Comparison of ENCODE assay signal across 8 cellular contexts in genomic region chr11:11621881-11622706, GRCh38. TPM values are rescaled to one million over a fixed set of nuclear protein-coding genes. Genes with fewer than 3 reads are reported as not detected.
DNase-seq lines count a peak whose midpoint lies in the region; ATAC-seq and TF ChIP-seq lines count a peak whose summit lies in the region.

Gene GALNT18, minus strand, starts transcription at chr11:11622005.

- H3K4ac ChIP-seq in neuronal stem cell (ENCODE audit: low read length) = no peak within 1 kb of the TSS

- H3K9ac ChIP-seq in ES-I3 (ENCODE audit: low read depth, low read length) (peak within 1 kb of the TSS; percentile 74), neuronal stem cell (ENCODE audit: low read depth, low read length, poor library complexity) (peak within 1 kb of the TSS; percentile 82), subcutaneous abdominal adipose tissue (ENCODE audit: low read length in 5 of 5) (peak within 1 kb of the TSS in 4 of 5 donors; percentile 22 to 75 (median 56))

- peak within 1 kb of the TSS; percentile 84 for H3K18ac ChIP-seq in neuronal stem cell (ENCODE audit: low read length)

- peak; percentile 54 for DNase-seq in GOT3 (lab: John Stamatoyannopoulos, UW)
- peak; percentile 89 for DNase-seq in LHCN-M2 (ENCODE audit: low read depth)
- peak; percentile 92 for DNase-seq in RWPE2 (ENCODE audit: low spot score)
- DNase-seq in activated naive CD4-positive, alpha-beta T cell treated with Interleukin-2 at 50 U/mL for 16 hours = peak; percentile 61
- peak; percentile 78 for DNase-seq in foreskin melanocyte
- peak; percentile 92 for DNase-seq in neuronal stem cell (ENCODE audit: low spot score)

- no peaks in the 10 kb centered on the region for H3K9me3 ChIP-seq in ES-I3 (ENCODE audit: control insufficient read depth, insufficient read depth, low read length)
- H3K9me3 ChIP-seq in RWPE2 (ENCODE audit: severe bottlenecking) = no peaks in the 10 kb centered on the region
- no peaks in the 10 kb centered on the region for H3K9me3 ChIP-seq in neuronal stem cell (replicated peaks in 1 of 2; ENCODE audit: control insufficient read depth in 2 of 2, insufficient read depth in 1 of 2, low read depth in 1 of 2, low read length in 2 of 2)
- H3K9me3 ChIP-seq in subcutaneous abdominal adipose tissue (ENCODE audit: control insufficient read depth in 5 of 5, low read length in 5 of 5) = no peaks in the 10 kb centered on the region

- H3K27me3 ChIP-seq in RWPE2 (ENCODE audit: insufficient read depth, poor library complexity, severe bottlenecking) (no peaks in the 10 kb centered on the region), neuronal stem cell (ENCODE audit: control insufficient read depth in 3 of 3, insufficient read depth in 3 of 3, low read depth in 1 of 3, low read length in 3 of 3) (peaks cover 0 to 61% (median 24%) of the 10 kb centered on the region in 3 experiments), subcutaneous abdominal adipose tissue (ENCODE audit: control insufficient read depth in 5 of 5, insufficient read depth in 4 of 5, low read length in 5 of 5) (peaks cover 5 to 27% (median 11%) of the 10 kb centered on the region in 5 donors)

- H4K91ac ChIP-seq in neuronal stem cell (ENCODE audit: low read depth, low read length, poor library complexity) = no peak within 1 kb of the TSS

- H3K4me2 ChIP-seq in neuronal stem cell (ENCODE audit: insufficient read depth, low read length, poor library complexity, severe bottlenecking) = peak within 1 kb of the TSS; percentile 98

- H3K27ac ChIP-seq in RWPE2 (ENCODE audit: poor library complexity, severe bottlenecking) (peak within 1 kb of the TSS; percentile 6), neuronal stem cell (replicated peaks; ENCODE audit: low read length) (no peak within 1 kb of the TSS), subcutaneous abdominal adipose tissue (ENCODE audit: low read depth, low read length) (peak within 1 kb of the TSS; percentile 40)

- peak within 1 kb of the TSS; percentile 51 for H3K14ac ChIP-seq in neuronal stem cell (ENCODE audit: low read length)

- H3K79me1 ChIP-seq in neuronal stem cell (ENCODE audit: low read depth, low read length) = no peaks in the 10 kb centered on the region

- H2BK15ac ChIP-seq in neuronal stem cell (ENCODE audit: low read length) = no peak within 1 kb of the TSS

- H2BK5ac ChIP-seq in neuronal stem cell (ENCODE audit: low read length) = peak within 1 kb of the TSS; percentile 46

- peaks cover 3% of the 10 kb centered on the region; the same call in 1 of the 2 replicates for H3K4me1 ChIP-seq in ES-I3 (ENCODE audit: insufficient read depth, low read length)
- peaks cover 3% of the 10 kb centered on the region for H3K4me1 ChIP-seq in RWPE2 (ENCODE audit: insufficient read depth, poor library complexity, severe bottlenecking)
- peaks cover 5 to 10% of the 10 kb centered on the region in 2 donors for H3K4me1 ChIP-seq in neuronal stem cell (ENCODE audit: control insufficient read depth in 2 of 2, insufficient read depth in 1 of 2, low read depth in 1 of 2, low read length in 2 of 2)
- peaks cover 0 to 54% (median 25%) of the 10 kb centered on the region in 5 donors for H3K4me1 ChIP-seq in subcutaneous abdominal adipose tissue (ENCODE audit: control insufficient read depth in 5 of 5, insufficient read depth in 5 of 5, low read length in 5 of 5)

- no peak within 1 kb of the TSS for H2AK5ac ChIP-seq in neuronal stem cell (ENCODE audit: low read depth, low read length)

- H2BK120ac ChIP-seq in neuronal stem cell (ENCODE audit: low read depth, low read length) = no peak within 1 kb of the TSS

- no peaks in the 10 kb centered on the region for H3K36me3 ChIP-seq in ES-I3 (ENCODE audit: insufficient read depth, low read length)
- H3K36me3 ChIP-seq in RWPE2 (ENCODE audit: low read depth) = no peaks in the 10 kb centered on the region
- H3K36me3 ChIP-seq in neuronal stem cell (replicated peaks in 1 of 2; ENCODE audit: control insufficient read depth in 2 of 2, insufficient read depth in 2 of 2, low read length in 2 of 2) = no peaks in the 10 kb centered on the region
- H3K36me3 ChIP-seq in subcutaneous abdominal adipose tissue (ENCODE audit: control insufficient read depth in 5 of 5, insufficient read depth in 5 of 5, low read length in 5 of 5) = no peaks in the 10 kb centered on the region

- WGBS in neuronal stem cell (ENCODE audit: extremely low coverage in 2 of 2, insufficient read length in 2 of 2, insufficient replicate concordance in 1 of 2), 2 donors = no CpG with 5 or more reads among the region's 62 CpGs

- H3K4me3 ChIP-seq in RWPE2 (ENCODE audit: severe bottlenecking) = peak within 1 kb of the TSS; percentile 45
- H3K4me3 ChIP-seq in neuronal stem cell (ENCODE audit: low read length in 2 of 2) = peak within 1 kb of the TSS; percentile 38 to 83
- H3K4me3 ChIP-seq in subcutaneous abdominal adipose tissue (ENCODE audit: low read depth in 1 of 5, low read length in 5 of 5) = peak within 1 kb of the TSS; percentile 60 to 84 (median 74)

- peak; percentile 88 for ATAC-seq in RWPE2 (ENCODE audit: low read depth)

- no peak within 1 kb of the TSS for H2BK12ac ChIP-seq in neuronal stem cell (ENCODE audit: low read length)

- peak; percentile 45 for TF ChIP-seq CTCF in RWPE2 (IDR thresholded peaks at IDR 0.05; ENCODE audit: poor library complexity, severe bottlenecking)

- H3K23ac ChIP-seq in neuronal stem cell (ENCODE audit: low read depth, low read length, poor library complexity) = peak within 1 kb of the TSS; percentile 36

- H2AFZ ChIP-seq in neuronal stem cell (ENCODE audit: low read length) = peak within 1 kb of the TSS; percentile 94

- no peak within 1 kb of the TSS for H4K8ac ChIP-seq in neuronal stem cell (ENCODE audit: low read depth, low read length)

RNA-seq across cellular contexts. Expression of gene GALNT18, which starts in this region (rescaled TPM):
- 4.0 and 5.1 TPM in 2 replicates for total RNA-seq in LHCN-M2 (2014; rRNA removed)
- 4.8 TPM for polyA plus RNA-seq in LHCN-M2 (2012)
- 1.2 TPM for polyA plus RNA-seq in neuronal stem cell (2013, experiment 1 of 2)
- 1.3 TPM for polyA plus RNA-seq in neuronal stem cell (2013, experiment 2 of 2)
